Comparison of ENCODE assay signal across 24 cellular contexts in the genomic region with DNA sequence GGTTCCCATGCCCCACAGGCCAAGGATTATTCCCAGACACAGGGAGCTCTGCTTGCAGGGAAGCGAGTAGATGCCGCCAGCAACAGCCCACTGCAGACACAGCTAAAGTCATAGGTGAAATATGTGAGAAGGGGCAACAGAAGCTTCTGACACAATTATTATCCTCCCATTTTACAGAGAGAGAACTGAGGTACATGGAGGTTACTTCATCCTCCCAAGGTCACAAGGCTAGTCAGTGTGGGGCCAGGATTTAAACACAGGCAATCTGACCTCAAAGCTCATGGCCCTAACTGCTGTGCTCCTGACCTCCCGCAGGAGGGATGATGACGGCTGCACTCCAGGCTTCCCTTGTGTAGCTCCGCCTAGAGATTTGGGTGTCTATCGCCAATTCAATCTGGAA.
"Had no signal": no experiment of that assay in that cellular context is flagged by ENCODE, and none has a peak within 500 bp of the region (broad histone marks: within the 10 kb centered on the region; RNA-seq: fewer than 3 reads in every experiment).

No MANE protein-coding gene starts in this region.

- DNase-seq: activated CD4-positive, alpha-beta T cell treated with anti-CD3 and anti-CD28 coated beads for 36 hours; activated CD4-positive, alpha-beta T cell treated with anti-CD3 and anti-CD28 coated beads, Interleukin-2, amount 10 ng/mL, durations not matched to agents 24 days and 14 days; activated CD4-positive, CD25-positive, alpha-beta regulatory T cell; activated CD4-positive, CD25-positive, alpha-beta regulatory T cell treated with anti-CD3 and anti-CD28 coated beads, Interleukin-2, amount 50 U/mL, for 72 hours; activated CD8-positive, alpha-beta memory T cell treated with anti-CD3 and anti-CD28 coated beads for 24 hours; activated CD8-positive, alpha-beta T cell treated with anti-CD3 and anti-CD28 coated beads for 36 hours; activated effector memory CD4-positive, alpha-beta T cell treated with Interleukin-2 at 50 U/mL for 16 hours; activated gamma-delta T cell treated with Interleukin-2 at 50 U/mL for 16 hours; activated naive CD4-positive, alpha-beta T cell treated with anti-CD3 and anti-CD28 coated beads, Interleukin-2, amount 50 U/mL, for 16 hours; activated naive CD4-positive, alpha-beta T cell treated with Interleukin-2 at 50 U/mL for 16 hours; activated T-cell treated with anti-CD3 and anti-CD28 coated beads, Interleukin-2, amount 50 U/mL, for 4 hours; amniotic stem cell; anterior cingulate cortex; caudate nucleus; cortex of kidney; effector CD4-positive, alpha-beta T cell; effector memory CD8-positive, alpha-beta T cell; erythroblast; foreskin melanocyte; T-helper 2 cell had no signal

- H3K27ac Mint-ChIP-seq: activated CD4-positive, alpha-beta T cell treated with anti-CD3 and anti-CD28 coated beads for 36 hours; activated CD4-positive, alpha-beta T cell treated with anti-CD3 and anti-CD28 coated beads, Interleukin-2, amount 10 ng/mL, durations not matched to agents 24 days and 14 days; activated CD8-positive, alpha-beta T cell treated with anti-CD3 and anti-CD28 coated beads for 36 hours; activated naive CD8-positive, alpha-beta T cell; activated T-helper 17 cell treated with anti-CD3 and anti-CD28 coated beads, Interleukin-2, amount 50 U/mL, for 72 hours; effector memory CD8-positive, alpha-beta T cell had no signal

- H3K4me1 ChIP-seq: gastroesophageal sphincter had no signal

- H3K4me1 Mint-ChIP-seq: activated CD4-positive, alpha-beta T cell treated with anti-CD3 and anti-CD28 coated beads for 36 hours; activated CD4-positive, alpha-beta T cell treated with anti-CD3 and anti-CD28 coated beads, Interleukin-2, amount 10 ng/mL, durations not matched to agents 24 days and 14 days; activated T-helper 17 cell treated with anti-CD3 and anti-CD28 coated beads, Interleukin-2, amount 50 U/mL, for 72 hours had no signal

- H3K36me3 Mint-ChIP-seq: activated naive CD8-positive, alpha-beta T cell had no signal

- H3K27ac ChIP-seq: esophagus muscularis mucosa, gastroesophageal sphincter had no signal

- H3K9me3 Mint-ChIP-seq: activated CD4-positive, alpha-beta T cell treated with anti-CD3 and anti-CD28 coated beads, Interleukin-2, amount 10 ng/mL, durations not matched to agents 24 days and 14 days; activated CD8-positive, alpha-beta T cell treated with anti-CD3 and anti-CD28 coated beads for 36 hours; activated T-cell treated with anti-CD3 and anti-CD28 coated beads, Interleukin-2, amount 50 U/mL, for 4 hours; activated T-helper 17 cell treated with anti-CD3 and anti-CD28 coated beads, Interleukin-2, amount 50 U/mL, for 72 hours; effector memory CD8-positive, alpha-beta T cell had no signal

- H3K4me3 Mint-ChIP-seq: activated CD4-positive, alpha-beta T cell treated with anti-CD3 and anti-CD28 coated beads for 36 hours; activated CD4-positive, alpha-beta T cell treated with anti-CD3 and anti-CD28 coated beads, Interleukin-2, amount 10 ng/mL, durations not matched to agents 24 days and 14 days; activated CD8-positive, alpha-beta T cell treated with anti-CD3 and anti-CD28 coated beads for 36 hours; activated naive CD8-positive, alpha-beta T cell; activated T-cell treated with anti-CD3 and anti-CD28 coated beads, Interleukin-2, amount 50 U/mL, for 4 hours; activated T-helper 17 cell treated with anti-CD3 and anti-CD28 coated beads, Interleukin-2, amount 50 U/mL, for 72 hours; effector memory CD8-positive, alpha-beta T cell had no signal

- H3K9me3 ChIP-seq: esophagus muscularis mucosa, gastroesophageal sphincter had no signal

- H3K36me3 ChIP-seq: gastroesophageal sphincter had no signal

- H3K4me3 ChIP-seq: esophagus muscularis mucosa, gastroesophageal sphincter had no signal

- ATAC-seq: activated CD4-positive, alpha-beta T cell treated with anti-CD3 and anti-CD28 coated beads for 36 hours; activated CD8-positive, alpha-beta T cell treated with anti-CD3 and anti-CD28 coated beads for 36 hours; activated T-cell treated with anti-CD3 and anti-CD28 coated beads, Interleukin-2, amount 50 U/mL, for 4 hours; activated T-helper 17 cell treated with anti-CD3 and anti-CD28 coated beads, Interleukin-2, amount 50 U/mL, for 72 hours; effector memory CD8-positive, alpha-beta T cell; gastroesophageal sphincter had no signal

- H3K27me3 ChIP-seq: esophagus muscularis mucosa, gastroesophageal sphincter had no signal
